In the genomic region with DNA sequence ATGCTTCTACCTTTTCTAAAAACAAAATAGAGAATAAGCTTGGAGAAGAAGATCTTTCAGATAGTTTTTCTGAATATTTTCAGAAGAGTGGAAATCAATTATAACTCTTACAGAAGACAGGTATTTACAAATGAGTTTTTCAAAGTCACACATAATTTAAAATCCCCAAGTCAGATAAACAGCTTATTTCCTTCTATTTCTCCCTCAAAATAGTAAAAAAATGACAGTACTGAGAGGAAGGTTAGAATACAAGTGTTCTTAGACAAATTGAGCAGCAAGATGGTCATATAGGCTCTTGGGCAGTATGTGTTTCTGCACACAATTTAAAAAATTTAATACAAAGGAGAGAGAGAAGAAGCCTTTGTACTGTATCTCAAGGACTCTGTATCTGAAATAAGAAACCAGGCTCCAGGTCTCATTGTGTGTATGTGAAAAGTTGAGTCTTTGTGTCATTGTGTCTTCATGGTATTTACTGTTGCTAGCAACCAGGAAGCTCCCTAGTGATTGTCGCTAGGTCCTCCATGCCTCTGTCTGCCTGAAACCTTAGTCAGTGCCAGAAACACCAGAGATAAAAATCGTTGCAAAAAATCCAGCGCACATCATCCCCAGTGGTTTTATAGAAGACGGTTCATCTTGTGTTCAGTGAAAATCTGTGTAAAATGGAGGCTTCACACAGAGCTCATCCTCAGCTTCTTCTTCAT, we compare ENCODE assay signal across 9 cellular contexts. TPM values are rescaled to one million over a fixed set of nuclear protein-coding genes. Genes with fewer than 3 reads are reported as not detected.
DNase-seq lines count a peak whose midpoint lies in the region; ATAC-seq lines count a peak whose summit lies in the region.
"Had no signal": no experiment of that assay in that cellular context is flagged by ENCODE, and none has a peak within 500 bp of the region (broad histone marks: within the 10 kb centered on the region; RNA-seq: fewer than 3 reads in every experiment).

No MANE protein-coding gene starts in this region.

- H3K36me3 Mint-ChIP-seq in central memory CD8-positive, alpha-beta T cell (ENCODE audit: insufficient read depth), result no peaks in the 10 kb centered on the region
- H3K36me3 Mint-ChIP-seq: T-cell had no signal

- H3K27ac Mint-ChIP-seq in central memory CD8-positive, alpha-beta T cell (ENCODE audit: low read depth), result peak overlapping the region; percentile 60

- peaks cover 7% of the 10 kb centered on the region for H3K4me1 Mint-ChIP-seq in central memory CD8-positive, alpha-beta T cell

- WGBS in urinary bladder, result 12% methylated on average over 4 of the region's 4 CpGs

- no peaks in the 10 kb centered on the region for H3K9me3 ChIP-seq in MG63

- H3K27me3 ChIP-seq in MG63, result no peaks in the 10 kb centered on the region

- no peak for ATAC-seq in central memory CD8-positive, alpha-beta T cell (replicated peaks; ENCODE audit: extremely low read depth, poor library complexity, severe bottlenecking)

- H3K36me3 ChIP-seq in urinary bladder (ENCODE audit: insufficient read depth) (no peaks in the 10 kb centered on the region), MG63 (no peaks in the 10 kb centered on the region)

- H3K27me3 Mint-ChIP-seq in central memory CD8-positive, alpha-beta T cell, result no peaks in the 10 kb centered on the region

- no peaks in the 10 kb centered on the region for H3K9me3 Mint-ChIP-seq in central memory CD8-positive, alpha-beta T cell
- H3K9me3 Mint-ChIP-seq: T-cell had no signal

- H3K27ac ChIP-seq in urinary bladder (ENCODE audit: low read depth), result peak overlapping the region; percentile 38

- H3K4me3 ChIP-seq in urinary bladder (ENCODE audit: low read depth, low read length) (no peak overlapping the region), MG63 (no peak overlapping the region)

- no peak overlapping the region for H3K4me3 Mint-ChIP-seq in central memory CD8-positive, alpha-beta T cell

- DNase-seq in NCI-H2227 (lab: John Stamatoyannopoulos, UW; ENCODE audit: unreplicated experiment) (peak; percentile 40), NCI-H2227 treated with DMSO at 0.1 percent for 48 hours (lab: John Stamatoyannopoulos, UW) (no peak), NCI-H510A treated with DMSO at 0.1 percent for 48 hours (lab: John Stamatoyannopoulos, UW) (peak; percentile 67), lung microvascular endothelial cell (ENCODE audit: low read depth in 2 of 2) (peak; percentile 95), MV-4-11 (lab: John Stamatoyannopoulos, UW) (no peak), MG63 (no peak)
- no peak for DNase-seq in central memory CD8-positive, alpha-beta T cell (ENCODE audit: low spot score in 2 of 2)

- H3K4me1 ChIP-seq in urinary bladder (ENCODE audit: insufficient read depth), result no peaks in the 10 kb centered on the region

RNA-seq across cellular contexts. Expression of gene TUBA1A, which starts 12.9 kb away (rescaled TPM):
- total RNA-seq in lung microvascular endothelial cell (674 and 686 TPM in 2 replicates), urinary bladder (645 TPM)
- 683 TPM for polyA plus RNA-seq in urinary bladder
- total RNA-seq in MG63 (2014; rRNA removed; shearing (Covaris generic); ENCODE audit: low replicate concordance), result 361 and 621 TPM in 2 replicates

Comparison
In these comparisons a context has a peak if more than half of its experiments do, and no peak if none do; other contexts are left out.
1. DNase-seq: peak in NCI-H2227 (single experiment), NCI-H510A treated with DMSO at 0.1 percent for 48 hours (single experiment) and lung microvascular endothelial cell (2 of 2); none in NCI-H2227 treated with DMSO at 0.1 percent for 48 hours (single experiment), central memory CD8-positive, alpha-beta T cell (0 of 2), MV-4-11 (single experiment) and MG63 (single experiment).